18 cellular contexts compared by ENCODE assay signal in the genomic region with DNA sequence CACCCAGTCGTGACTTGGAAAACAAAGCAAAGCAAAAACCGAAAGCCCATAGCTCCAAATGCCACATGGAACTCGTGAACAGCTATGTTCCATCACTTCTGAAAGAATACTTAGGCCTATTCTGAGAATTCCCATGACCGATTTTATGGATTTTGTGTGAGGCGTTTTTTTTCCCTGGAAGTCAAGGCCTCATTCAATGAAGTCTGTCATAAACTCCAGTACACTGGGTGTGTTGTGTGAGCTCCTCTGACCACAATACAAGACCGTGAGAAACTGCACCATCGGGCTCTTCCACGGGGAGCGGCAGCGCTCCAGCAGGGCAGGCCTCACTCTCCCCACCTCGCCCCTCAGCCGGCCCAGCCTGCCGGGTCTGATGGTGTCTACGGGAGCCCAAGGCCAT.
DNase-seq lines count a peak whose midpoint lies in the region; ATAC-seq and TF ChIP-seq lines count a peak whose summit lies in the region.
"Had no signal": no experiment of that assay in that cellular context is flagged by ENCODE, and none has a peak within 500 bp of the region (broad histone marks: within the 10 kb centered on the region; RNA-seq: fewer than 3 reads in every experiment).

No MANE protein-coding gene starts in this region.

- no peak overlapping the region for H3K4me3 Mint-ChIP-seq in naive thymus-derived CD4-positive, alpha-beta T cell
- H3K4me3 Mint-ChIP-seq in MCF 10A (ENCODE audit: unreplicated experiment) = no peak overlapping the region
- H3K4me3 Mint-ChIP-seq: activated T-helper 17 cell treated with anti-CD3 and anti-CD28 coated beads, Interleukin-2, amount 50 U/mL, for 72 hours; T-helper 2 cell treated with Interferon-gamma antibody and Interleukin-4, amounts not matched to agents 5 μg/mL and 100 μg/mL, for 36 hours had no signal

- POLR2A ChIA-PET in naive thymus-derived CD4-positive, alpha-beta T cell (lab: Charles Lee) = no interaction called here
- POLR2A ChIA-PET in MCF 10A (lab: Yijun Ruan, JAX) = interaction anchor here (0.7 to 1.2 kb wide), 4 partner anchors 9 to 538 kb away, joined by 3 to 4 read pairs (median 4); no protein-coding TSS in a partner anchor

- no peak for TF ChIP-seq POLR2A in body of pancreas (IDR thresholded peaks at IDR 0.05)
- TF ChIP-seq POLR2A in uterus (IDR thresholded peaks at IDR 0.05) = no peak

- H3K27ac ChIP-seq in body of pancreas (peak overlapping the region; percentile 19 to 63 (median 53)), uterus (peak overlapping the region; percentile 59 to 72)
- H3K27ac ChIP-seq in naive thymus-derived CD4-positive, alpha-beta T cell (ENCODE audit: low read depth, low read length) = no peak overlapping the region
- H3K27ac ChIP-seq: GM23248 had no signal

- no peak for ATAC-seq in body of pancreas
- ATAC-seq in sciatic nerve = peak; percentile 72
- ATAC-seq in naive thymus-derived CD4-positive, alpha-beta T cell = no peak
- ATAC-seq: activated T-helper 17 cell treated with anti-CD3 and anti-CD28 coated beads, Interleukin-2, amount 50 U/mL, for 72 hours; HepG2 had no signal

- H3K4me1 Mint-ChIP-seq in naive thymus-derived CD4-positive, alpha-beta T cell = peaks cover 0 to 5% (median 0%) of the 10 kb centered on the region in 7 donors
- H3K4me1 Mint-ChIP-seq in MCF 10A (ENCODE audit: insufficient read depth, unreplicated experiment) = peaks cover 11% of the 10 kb centered on the region
- H3K4me1 Mint-ChIP-seq: activated T-helper 17 cell treated with anti-CD3 and anti-CD28 coated beads, Interleukin-2, amount 50 U/mL, for 72 hours had no signal

- peaks cover 0 to 29% (median 9%) of the 10 kb centered on the region in 5 donors for H3K36me3 Mint-ChIP-seq in naive thymus-derived CD4-positive, alpha-beta T cell
- H3K36me3 Mint-ChIP-seq in MCF 10A (ENCODE audit: insufficient read depth, unreplicated experiment) = peaks cover 20% of the 10 kb centered on the region

- no peak for TF ChIP-seq CTCF in body of pancreas (IDR thresholded peaks at IDR 0.05)
- no peak for TF ChIP-seq CTCF in fibroblast of villous mesenchyme (IDR thresholded peaks at IDR 0.05; ENCODE audit: insufficient read depth, low read depth, low read length)
- TF ChIP-seq CTCF in uterus (IDR thresholded peaks at IDR 0.05) = no peak
- no peak for TF ChIP-seq CTCF in MCF 10A (IDR thresholded peaks at IDR 0.05; ENCODE audit: unreplicated experiment)

- H3K4me3 ChIP-seq in body of pancreas (no peak overlapping the region), fibroblast of villous mesenchyme (ENCODE audit: low read depth, low read length) (no peak overlapping the region), uterus (no peak overlapping the region)
- no peak overlapping the region for H3K4me3 ChIP-seq in naive thymus-derived CD4-positive, alpha-beta T cell (ENCODE audit: low read length)
- H3K4me3 ChIP-seq: GM23248, lung had no signal

- H3K27me3 Mint-ChIP-seq in naive thymus-derived CD4-positive, alpha-beta T cell = no peaks in the 10 kb centered on the region
- no peaks in the 10 kb centered on the region for H3K27me3 Mint-ChIP-seq in MCF 10A (ENCODE audit: insufficient read depth, unreplicated experiment)
- H3K27me3 Mint-ChIP-seq: activated T-helper 17 cell treated with anti-CD3 and anti-CD28 coated beads, Interleukin-2, amount 50 U/mL, for 72 hours had no signal

- no peak for DNase-seq in body of pancreas
- peak; percentile 53 for DNase-seq in fibroblast of villous mesenchyme (ENCODE audit: low read depth)
- DNase-seq in sciatic nerve (ENCODE audit: low spot score) = no peak
- DNase-seq in uterus = no peak
- DNase-seq in naive thymus-derived CD4-positive, alpha-beta T cell = no peak
- no peak for DNase-seq in NAMALWA (ENCODE audit: low spot score)
- no peak for DNase-seq in MCF 10A (ENCODE audit: unreplicated experiment)
- DNase-seq: BE2C; GF-D8; GM23248; NCI-H187; NCI-H446; NK-92 treated with Interleukin-12 subunit alpha and Interleukin-12 subunit beta, amount 100 ng/mL, for 24 hours; SHP77 treated with DMSO at 0.1 percent for 48 hours had no signal

- H3K27ac Mint-ChIP-seq in naive thymus-derived CD4-positive, alpha-beta T cell = no peak overlapping the region
- H3K27ac Mint-ChIP-seq in MCF 10A (ENCODE audit: low read depth, unreplicated experiment) = no peak overlapping the region
- H3K27ac Mint-ChIP-seq: activated T-helper 17 cell treated with anti-CD3 and anti-CD28 coated beads, Interleukin-2, amount 50 U/mL, for 72 hours; T-helper 2 cell treated with Interferon-gamma antibody and Interleukin-4, amounts not matched to agents 5 μg/mL and 100 μg/mL, for 36 hours had no signal

- peaks cover 0 to 15% of the 10 kb centered on the region in 2 donors for H3K36me3 ChIP-seq in body of pancreas (replicated peaks in 1 of 2; ENCODE audit: insufficient read depth in 1 of 2, low read depth in 2 of 2)
- H3K36me3 ChIP-seq in uterus = no peaks in the 10 kb centered on the region
- H3K36me3 ChIP-seq in naive thymus-derived CD4-positive, alpha-beta T cell (ENCODE audit: control insufficient read depth in 2 of 3, insufficient read depth in 3 of 3, low read length in 3 of 3) = peaks cover 0 to 15% (median 0%) of the 10 kb centered on the region in 3 experiments

- H3K27me3 ChIP-seq in body of pancreas (no peaks in the 10 kb centered on the region), uterus (no peaks in the 10 kb centered on the region)
- H3K27me3 ChIP-seq in naive thymus-derived CD4-positive, alpha-beta T cell (ENCODE audit: control insufficient read depth in 2 of 2, insufficient read depth in 2 of 2, low read length in 2 of 2) = no peaks in the 10 kb centered on the region
- H3K27me3 ChIP-seq: BE2C had no signal

- CTCF ChIA-PET in naive thymus-derived CD4-positive, alpha-beta T cell (lab: Charles Lee) = interaction anchor here (0.6 kb wide), 1 partner anchor 1110 kb away, joined by 3 read pairs; no protein-coding TSS in a partner anchor
- CTCF ChIA-PET in MCF 10A (lab: Yijun Ruan, JAX) = interaction anchor here (0.5 to 1.0 kb wide), 2 partner anchors 20 to 30 kb away, joined by 4 read pairs; no protein-coding TSS in a partner anchor

- peaks cover 45% of the 10 kb centered on the region for H3K4me1 ChIP-seq in body of pancreas
- H3K4me1 ChIP-seq in uterus = peaks cover 0 to 7% of the 10 kb centered on the region in 2 donors
- H3K4me1 ChIP-seq in naive thymus-derived CD4-positive, alpha-beta T cell (ENCODE audit: control insufficient read depth in 2 of 2, insufficient read depth in 2 of 2, low read length in 2 of 2) = no peaks in the 10 kb centered on the region

- no peaks in the 10 kb centered on the region for H3K9me3 Mint-ChIP-seq in naive thymus-derived CD4-positive, alpha-beta T cell
- no peaks in the 10 kb centered on the region for H3K9me3 Mint-ChIP-seq in MCF 10A (ENCODE audit: unreplicated experiment)
- H3K9me3 Mint-ChIP-seq: activated T-helper 17 cell treated with anti-CD3 and anti-CD28 coated beads, Interleukin-2, amount 50 U/mL, for 72 hours; T-helper 2 cell treated with Interferon-gamma antibody and Interleukin-4, amounts not matched to agents 5 μg/mL and 100 μg/mL, for 36 hours had no signal

- H3K9me3 ChIP-seq in body of pancreas (no peaks in the 10 kb centered on the region), uterus (no peaks in the 10 kb centered on the region)
- H3K9me3 ChIP-seq in naive thymus-derived CD4-positive, alpha-beta T cell (ENCODE audit: control insufficient read depth in 2 of 3, low read length in 3 of 3) = no peaks in the 10 kb centered on the region
- H3K9me3 ChIP-seq: BE2C had no signal

- intact Hi-C loops in body of pancreas (cut with DNase I) (no loop called here), sciatic nerve (cut with DNase I) (loop anchor here (10.0 kb wide), 1 partner anchor 313 kb away; no protein-coding TSS in a partner anchor), uterus (cut with DNase I; ENCODE audit: low total_unique reads) (no loop called here), MCF 10A (cut with micrococcal nuclease) (loop anchor here (5.0 kb wide), 1 partner anchor 101 kb away; no protein-coding TSS in a partner anchor)
- intact Hi-C loops in naive thymus-derived CD4-positive, alpha-beta T cell (cut with micrococcal nuclease) = no loop called here

- no TSS peak for BruUV-seq in MCF 10A (replicated peaks; lab: Mats Ljungman, UMichigan)

- WGBS in body of pancreas, 2 donors = 63 to 72% methylated on average over 12 to 14 of the region's 14 CpGs

Comparison
In these comparisons a context has a peak if more than half of its experiments do, and no peak if none do; other contexts are left out.
1. intact Hi-C loops: an anchor here in sciatic nerve (10.0 kb wide) and MCF 10A (5.0 kb wide); none called in body of pancreas, uterus and naive thymus-derived CD4-positive, alpha-beta T cell.